Comparison of ENCODE assay signal across 8 cellular contexts in genomic region chr5:135163964-135164363, GRCh38.
"Had no signal": no experiment of that assay in that cellular context is flagged by ENCODE, and none has a peak within 500 bp of the region (broad histone marks: within the 10 kb centered on the region; RNA-seq: fewer than 3 reads in every experiment).

No MANE protein-coding gene starts in this region.

- H3K4me3 ChIP-seq: GM12878 had no signal

- DNase-seq: GDM1, GF-D8 had no signal

- FAIRE-seq: G401.6, GM12878, GM12891, GM12892, GM18507, GM19239 had no signal

- ATAC-seq: GM12878 had no signal
